1 cellular context compared by ENCODE assay signal in the genomic region with DNA sequence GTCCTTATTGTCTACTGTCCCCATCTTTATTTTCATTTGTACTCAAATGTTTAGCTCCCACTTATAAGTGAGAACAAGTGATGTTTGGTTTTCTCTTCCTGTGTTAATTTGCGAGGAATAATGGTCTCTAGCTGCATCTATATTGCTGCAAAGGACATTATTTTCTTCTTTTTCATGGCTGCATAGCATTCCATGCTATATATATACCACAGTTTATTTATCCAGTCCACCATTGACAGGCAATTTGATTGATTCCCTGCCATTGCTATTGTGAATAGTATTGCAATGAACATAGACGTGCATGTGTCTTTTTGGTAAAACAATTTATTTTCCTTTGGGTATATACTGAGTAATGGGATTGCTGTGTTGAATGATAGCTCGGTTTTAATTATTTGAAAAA.
A peak's percentile ranks its signal among the peaks of the same experiment; 100 is the strongest.
TF ChIP-seq lines count a peak whose summit lies in the region.

No MANE protein-coding gene starts in this region.

TF ChIP-seq in SK-N-SH treated with all-trans-retinoic acid at 6 μM for 48 hours, 23 proteins besides CTCF, POLR2A, EP300 and RAD21 (continued from another document):
- TF ChIP-seq, protein P1, sequence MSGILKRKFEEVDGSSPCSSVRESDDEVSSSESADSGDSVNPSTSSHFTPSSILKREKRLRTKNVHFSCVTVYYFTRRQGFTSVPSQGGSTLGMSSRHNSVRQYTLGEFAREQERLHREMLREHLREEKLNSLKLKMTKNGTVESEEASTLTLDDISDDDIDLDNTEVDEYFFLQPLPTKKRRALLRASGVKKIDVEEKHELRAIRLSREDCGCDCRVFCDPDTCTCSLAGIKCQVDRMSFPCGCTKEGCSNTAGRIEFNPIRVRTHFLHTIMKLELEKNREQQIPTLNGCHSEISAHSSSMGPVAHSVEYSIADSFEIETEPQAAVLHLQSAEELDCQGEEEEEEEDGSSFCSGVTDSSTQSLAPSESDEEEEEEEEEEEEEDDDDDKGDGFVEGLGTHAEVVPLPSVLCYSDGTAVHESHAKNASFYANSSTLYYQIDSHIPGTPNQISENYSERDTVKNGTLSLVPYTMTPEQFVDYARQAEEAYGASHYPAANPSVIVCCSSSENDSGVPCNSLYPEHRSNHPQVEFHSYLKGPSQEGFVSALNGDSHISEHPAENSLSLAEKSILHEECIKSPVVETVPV (CRISPR knock-in tag; IDR thresholded peaks at IDR 0.05) = no peak
- no peak for TF ChIP-seq ESRRG (CRISPR knock-in tag; IDR thresholded peaks at IDR 0.05)
- no peak for TF ChIP-seq ZC3H10 (CRISPR knock-in tag; IDR thresholded peaks at IDR 0.05)
- peak; percentile 79 for TF ChIP-seq ZNF8 (CRISPR knock-in tag; IDR thresholded peaks at IDR 0.05)
